In the genomic region with DNA sequence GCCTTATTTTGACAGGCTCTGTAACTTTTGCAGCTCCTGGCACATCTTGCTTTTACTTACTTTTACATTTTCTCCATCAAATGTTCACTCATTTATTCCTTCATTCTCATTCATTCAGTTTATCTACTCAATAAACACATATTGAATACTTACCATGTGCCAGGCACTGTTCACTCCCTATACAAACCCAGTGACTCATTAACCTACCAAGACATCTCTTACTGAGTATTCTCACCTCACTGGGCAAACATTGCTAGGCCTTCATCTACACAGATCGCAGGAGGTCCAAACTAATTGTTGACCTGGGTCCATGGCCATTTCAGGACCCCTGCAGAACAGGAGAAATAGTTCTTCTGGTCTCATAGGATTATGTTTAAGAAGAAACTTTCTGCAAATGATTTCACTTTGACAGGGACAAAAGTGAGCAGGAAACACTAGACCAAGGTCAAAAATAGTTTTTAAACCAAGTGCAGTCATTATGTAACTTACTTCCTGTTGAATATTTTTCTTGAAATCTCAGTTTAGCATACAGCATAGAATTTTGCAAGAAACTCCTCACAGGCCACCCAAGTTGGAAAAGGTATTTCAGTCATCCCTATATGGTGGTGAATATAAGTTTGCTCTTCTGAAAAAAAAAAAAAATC, we compare ENCODE assay signal across 1 cellular context.
TF ChIP-seq lines count a peak whose summit lies in the region.

No MANE protein-coding gene starts in this region.

TF ChIP-seq in SK-N-SH treated with all-trans-retinoic acid at 6 μM for 48 hours, 23 proteins besides CTCF, POLR2A, EP300 and RAD21 (continued from another document):
- no peak for TF ChIP-seq OSR1 (CRISPR knock-in tag; IDR thresholded peaks at IDR 0.05)
